Comparison of ENCODE assay signal across 8 cellular contexts in genomic region chr21:42337830-42338729, GRCh38. TPM values are rescaled to one million over a fixed set of nuclear protein-coding genes. Genes with fewer than 3 reads are reported as not detected.
DNase-seq lines count a peak whose midpoint lies in the region; ATAC-seq and TF ChIP-seq lines count a peak whose summit lies in the region.

No MANE protein-coding gene starts in this region.

- no peak overlapping the region for H3K4me3 Mint-ChIP-seq in activated CD4-positive, alpha-beta memory T cell treated with anti-CD3 and anti-CD28 coated beads, Interleukin-2, amount 10 ng/mL, durations not matched to agents 7 days and 5 days

- ATAC-seq in GM19455 (IDR thresholded peaks at IDR 0.05; ENCODE audit: unreplicated experiment), result no peak

- H3K4ac ChIP-seq in mesenchymal stem cell (ENCODE audit: low read depth in 1 of 2, low read length in 2 of 2), result no peak overlapping the region

- H3K9me3 Mint-ChIP-seq in activated CD4-positive, alpha-beta memory T cell treated with anti-CD3 and anti-CD28 coated beads, Interleukin-2, amount 10 ng/mL, durations not matched to agents 7 days and 5 days, result no peaks in the 10 kb centered on the region

- no peak overlapping the region for H2AFZ ChIP-seq in mesenchymal stem cell (ENCODE audit: low read depth, low read length)

- H3K27ac ChIP-seq in HEK293 (ENCODE audit: extremely low read depth, low read depth, low read length) (no peak overlapping the region), mesenchymal stem cell (ENCODE audit: low read length, poor library complexity, severe bottlenecking) (peak overlapping the region; percentile 51)

- no peaks in the 10 kb centered on the region for H3K36me3 Mint-ChIP-seq in activated CD4-positive, alpha-beta memory T cell treated with anti-CD3 and anti-CD28 coated beads, Interleukin-2, amount 10 ng/mL, durations not matched to agents 7 days and 5 days (ENCODE audit: low read depth)

- no peak overlapping the region for H2BK15ac ChIP-seq in mesenchymal stem cell (ENCODE audit: low read depth, poor library complexity, severe bottlenecking)

- H3K23ac ChIP-seq in mesenchymal stem cell (ENCODE audit: low read length in 2 of 2), result no peak overlapping the region

- H3K4me3 ChIP-seq in AG09309 (ENCODE audit: control insufficient read depth, low read depth, low read length) (no peak overlapping the region), HEK293 (ENCODE audit: low read depth, low read length) (no peak overlapping the region), mesenchymal stem cell (ENCODE audit: insufficient read depth in 1 of 2, low read depth in 1 of 2, low read length in 2 of 2) (no peak overlapping the region)

- H3K18ac ChIP-seq in mesenchymal stem cell (ENCODE audit: low read depth in 1 of 2, low read length in 2 of 2), result no peak overlapping the region

- H3K4me1 Mint-ChIP-seq in activated CD4-positive, alpha-beta memory T cell treated with anti-CD3 and anti-CD28 coated beads, Interleukin-2, amount 10 ng/mL, durations not matched to agents 7 days and 5 days, result peaks cover 19% of the 10 kb centered on the region

- no peak overlapping the region for H4K91ac ChIP-seq in mesenchymal stem cell (ENCODE audit: low read length)

- peaks cover 22% of the 10 kb centered on the region for H3K27me3 Mint-ChIP-seq in activated CD4-positive, alpha-beta memory T cell treated with anti-CD3 and anti-CD28 coated beads, Interleukin-2, amount 10 ng/mL, durations not matched to agents 7 days and 5 days

- DNase-seq in AG09309 (ENCODE audit: low read depth) (no peak), NCI-H69 (lab: John Stamatoyannopoulos, UW) (peak; percentile 96), mesenchymal stem cell (peak; percentile 17)
- DNase-seq in activated CD4-positive, alpha-beta memory T cell treated with anti-CD3 and anti-CD28 coated beads, Interleukin-2, amount 10 ng/mL, durations not matched to agents 7 days and 5 days, result peak; percentile 80
- DNase-seq in effector CD8-positive, alpha-beta T cell (lab: John Stamatoyannopoulos, UW), result peak; percentile 74
- DNase-seq in stimulated activated CD8-positive, alpha-beta memory T cell treated with anti-CD3 and anti-CD28 coated beads, Interleukin-2, amount 100 ng/mL, for 1 hour (ENCODE audit: low read depth in 2 of 2), result peak; percentile 42 to 74

- no peak overlapping the region for H3K4me2 ChIP-seq in mesenchymal stem cell (ENCODE audit: low read length, poor library complexity, severe bottlenecking)

- TF ChIP-seq CTCF in AG09309 (IDR thresholded peaks at IDR 0.05; ENCODE audit: control insufficient read depth, insufficient read depth, low read depth, low read length, missing control alignments), result peak; percentile 48
- no peak for TF ChIP-seq CTCF in HEK293 (tag by site-specific recombination; IDR thresholded peaks at IDR 0.05)

- no peak overlapping the region for H2BK12ac ChIP-seq in mesenchymal stem cell (ENCODE audit: low read length in 2 of 2)

- H2BK120ac ChIP-seq in mesenchymal stem cell (ENCODE audit: low read depth, low read length), result no peak overlapping the region

- H3K27ac Mint-ChIP-seq in activated CD4-positive, alpha-beta memory T cell treated with anti-CD3 and anti-CD28 coated beads, Interleukin-2, amount 10 ng/mL, durations not matched to agents 7 days and 5 days, result no peak overlapping the region

- no peaks in the 10 kb centered on the region for H3K9me3 ChIP-seq in HEK293 (ENCODE audit: control insufficient read depth, insufficient read depth, low read depth, low read length)
- no peaks in the 10 kb centered on the region for H3K9me3 ChIP-seq in mesenchymal stem cell (ENCODE audit: control insufficient read depth, low read length)

- H3K27me3 ChIP-seq in mesenchymal stem cell (ENCODE audit: control insufficient read depth in 1 of 2, insufficient read depth in 1 of 2, low read length in 2 of 2), result peaks cover 0 to 57% of the 10 kb centered on the region in 2 experiments

- H3K4me1 ChIP-seq in HEK293 (ENCODE audit: control insufficient read depth, insufficient read depth, low read length), result no peaks in the 10 kb centered on the region
- H3K4me1 ChIP-seq in mesenchymal stem cell (ENCODE audit: control insufficient read depth, insufficient read depth, low read depth, low read length), result peaks cover 13% of the 10 kb centered on the region

- POLR2A ChIA-PET in HEK293 (lab: Yijun Ruan, JAX), result interaction anchor here (0.5 kb wide), 1 partner anchor 384 kb away, joined by 3 read pairs; no protein-coding TSS in a partner anchor
- POLR2A ChIA-PET in activated CD4-positive, alpha-beta memory T cell treated with anti-CD3 and anti-CD28 coated beads, Interleukin-2, amount 10 ng/mL, durations not matched to agents 7 days and 5 days (lab: Charles Lee), result interaction anchor here (1.1 kb wide), 2 partner anchors 67 to 104 kb away, joined by 3 to 4 read pairs; no protein-coding TSS in a partner anchor

- H4K8ac ChIP-seq in mesenchymal stem cell (ENCODE audit: low read length), result no peak overlapping the region

- H3K14ac ChIP-seq in mesenchymal stem cell (ENCODE audit: low read length in 2 of 2), result no peak overlapping the region

- H2AK5ac ChIP-seq in mesenchymal stem cell (ENCODE audit: low read length, severe bottlenecking), result no peak overlapping the region

- H3K36me3 ChIP-seq in HEK293 (ENCODE audit: control insufficient read depth in 2 of 2, insufficient read depth in 1 of 2, low read length in 2 of 2) (no peaks in the 10 kb centered on the region), mesenchymal stem cell (ENCODE audit: control insufficient read depth in 1 of 2, insufficient read depth in 2 of 2, low read depth in 1 of 2, low read length in 2 of 2) (no peaks in the 10 kb centered on the region)

- H3K9ac ChIP-seq in mesenchymal stem cell (ENCODE audit: low read length), result no peak overlapping the region

- H3K79me1 ChIP-seq in mesenchymal stem cell (replicated peaks; ENCODE audit: low read length, poor library complexity, severe bottlenecking), result no peaks in the 10 kb centered on the region

- 58% methylated on average over 22 of the region's 23 CpGs for WGBS in mesenchymal stem cell

- no peak overlapping the region for H2BK5ac ChIP-seq in mesenchymal stem cell (ENCODE audit: low read depth, low read length, poor library complexity, severe bottlenecking)

- CTCF ChIA-PET in HEK293 (lab: Yijun Ruan, JAX), result interaction anchor here (0.6 to 5.2 kb wide), 15 partner anchors 10 to 479 kb away, joined by 3 to 26 read pairs (median 4); no protein-coding TSS in a partner anchor
- CTCF ChIA-PET in activated CD4-positive, alpha-beta memory T cell treated with anti-CD3 and anti-CD28 coated beads, Interleukin-2, amount 10 ng/mL, durations not matched to agents 7 days and 5 days (lab: Charles Lee), result interaction anchor here (0.5 to 2.2 kb wide), 12 partner anchors 11 to 192 kb away, joined by 3 to 9 read pairs (median 4); no protein-coding TSS in a partner anchor

TF ChIP-seq in HEK293, 187 proteins besides CTCF, POLR2A, EP300 and RAD21:
- TF ChIP-seq ZFP37 (tag by site-specific recombination; IDR thresholded peaks at IDR 0.05) (no peak), ZNF341 (tag by site-specific recombination; IDR thresholded peaks at IDR 0.05; ENCODE audit: low read depth) (0 out of 2 replicates have a peak, but pooled peaks have one; percentile 12), ZNF184 (tag by site-specific recombination; IDR thresholded peaks at IDR 0.05) (no peak), ZNF398 (tag by site-specific recombination; IDR thresholded peaks at IDR 0.05) (peak; percentile 77)

RNA-seq across cellular contexts. Expression of gene TFF2, which starts 12.7 kb away (rescaled TPM):
- total RNA-seq in activated CD4-positive, alpha-beta memory T cell treated with anti-CD3 and anti-CD28 coated beads, Interleukin-2, amount 10 ng/mL, durations not matched to agents 7 days and 5 days, result not detected
- not detected for polyA plus RNA-seq in mesenchymal stem cell (2013, experiment 1 of 2)
- polyA plus RNA-seq in mesenchymal stem cell (2013, experiment 2 of 2), result not detected

RNA-seq across cellular contexts. Expression of gene TFF3, which starts 22.9 kb away (rescaled TPM):
- total RNA-seq in activated CD4-positive, alpha-beta memory T cell treated with anti-CD3 and anti-CD28 coated beads, Interleukin-2, amount 10 ng/mL, durations not matched to agents 7 days and 5 days, result not detected
- polyA plus RNA-seq in mesenchymal stem cell (2013, experiment 1 of 2), result not detected
- not detected for polyA plus RNA-seq in mesenchymal stem cell (2013, experiment 2 of 2)

RNA-seq across cellular contexts. Expression of gene TFF1, which starts 28.3 kb away (rescaled TPM):
- not detected for total RNA-seq in activated CD4-positive, alpha-beta memory T cell treated with anti-CD3 and anti-CD28 coated beads, Interleukin-2, amount 10 ng/mL, durations not matched to agents 7 days and 5 days
- polyA plus RNA-seq in mesenchymal stem cell (2013, experiment 1 of 2), result not detected
- polyA plus RNA-seq in mesenchymal stem cell (2013, experiment 2 of 2), result not detected

RNA-seq across cellular contexts. Expression of gene TMPRSS3, which starts 57.8 kb away (rescaled TPM):
- total RNA-seq in activated CD4-positive, alpha-beta memory T cell treated with anti-CD3 and anti-CD28 coated beads, Interleukin-2, amount 10 ng/mL, durations not matched to agents 7 days and 5 days, result 10 to 100 TPM; 24.6 to 24.8 TPM
- not detected for polyA plus RNA-seq in mesenchymal stem cell (2013, experiment 1 of 2)
- polyA plus RNA-seq in mesenchymal stem cell (2013, experiment 2 of 2), result not detected
